Comparison of ENCODE assay signal across 8 cellular contexts in the genomic region with DNA sequence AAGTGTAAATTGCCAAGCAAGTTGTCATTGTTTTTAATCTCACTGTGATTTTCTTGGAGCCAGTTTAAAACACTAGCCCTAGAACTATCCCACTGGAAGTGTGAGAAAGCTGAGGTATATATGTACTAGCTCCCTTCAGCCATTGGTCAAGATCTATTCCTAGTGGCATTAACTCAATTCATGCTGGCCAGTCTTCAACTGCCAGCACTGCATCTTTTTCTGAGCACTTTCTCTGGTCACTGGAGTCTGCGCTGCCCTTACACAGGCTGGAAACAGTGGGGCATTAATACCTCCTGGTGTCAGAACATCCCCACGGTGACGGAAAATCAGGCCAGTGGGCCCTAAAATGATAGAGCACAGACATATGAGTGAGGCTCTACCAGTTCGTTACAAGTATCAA.
"Had no signal": no experiment of that assay in that cellular context is flagged by ENCODE, and none has a peak within 500 bp of the region (broad histone marks: within the 10 kb centered on the region; RNA-seq: fewer than 3 reads in every experiment).

No MANE protein-coding gene starts in this region.

- H2AFZ ChIP-seq: GM23248 had no signal

- H3K27ac ChIP-seq: GM23248, KMS-11 had no signal

- H3K4me3 ChIP-seq: GM23248 had no signal

- H3K4me3 Mint-ChIP-seq: IgD-negative memory B cell had no signal

- FAIRE-seq: HepG2 had no signal

- ATAC-seq: HepG2 had no signal

- H3K27ac Mint-ChIP-seq: IgD-negative memory B cell had no signal

- H3K4me2 ChIP-seq: KMS-11 had no signal

- DNase-seq: GM23248, GOT3, H7, HCEC 1CT, KBM-7 had no signal

- H3K4me1 Mint-ChIP-seq: IgD-negative memory B cell had no signal

- H3K9ac ChIP-seq: GM23248, KMS-11 had no signal
